In genomic region chr1:43280683-43281082, GRCh38 we compare ENCODE assay signal across 23 cellular contexts. TPM values are rescaled to one million over a fixed set of nuclear protein-coding genes. Genes with fewer than 3 reads are reported as not detected.
DNase-seq lines count a peak whose midpoint lies in the region; ATAC-seq, FAIRE-seq and TF ChIP-seq lines count a peak whose summit lies in the region.
"Had no signal": no experiment of that assay in that cellular context is flagged by ENCODE, and none has a peak within 500 bp of the region (broad histone marks: within the 10 kb centered on the region; RNA-seq: fewer than 3 reads in every experiment).

No MANE protein-coding gene starts in this region.

- intact Hi-C loops in upper lobe of right lung (cut with DNase I): no loop called here
- intact Hi-C loops in activated CD4-positive, alpha-beta memory T cell treated with anti-CD3 and anti-CD28 coated beads for 36 hours (cut with micrococcal nuclease): no loop called here

- H3K79me1 ChIP-seq in H1 (ENCODE audit: low read depth, low read length): no peaks in the 10 kb centered on the region; the same call in none of the 2 replicates

- H3K23ac ChIP-seq in H1 (ENCODE audit: insufficient read length): no peak overlapping the region

- no peak overlapping the region for H3K4me3 Mint-ChIP-seq in neural crest cell
- no peak overlapping the region for H3K4me3 Mint-ChIP-seq in activated CD4-positive, alpha-beta memory T cell treated with anti-CD3 and anti-CD28 coated beads for 36 hours
- H3K4me3 Mint-ChIP-seq: CD4-positive, CD25-positive, alpha-beta regulatory T cell; CD8-positive, alpha-beta memory T cell had no signal

- H3K79me2 ChIP-seq in H1 (ENCODE audit: control insufficient read depth in 1 of 2, insufficient read depth in 2 of 2, low read length in 2 of 2): no peaks in the 10 kb centered on the region

- no peak for TF ChIP-seq EP300 in H1 (IDR thresholded peaks at IDR 0.05; ENCODE audit: borderline replicate concordance in 1 of 2, low read depth in 2 of 2, low read length in 2 of 2)

- FAIRE-seq in H1 (lab: Jason Lieb, UNC): no peak
- FAIRE-seq: A204.1, GM12878, GM19239 had no signal

- H3K9me3 ChIP-seq in H1 (ENCODE audit: insufficient read depth in 2 of 2, low read depth in 1 of 2, low read length in 1 of 2): no peaks in the 10 kb centered on the region
- H3K9me3 ChIP-seq in upper lobe of right lung: no peaks in the 10 kb centered on the region
- H3K9me3 ChIP-seq: BE2C, HAP-1 had no signal

- POLR2A ChIA-PET in H1 (lab: Charles Lee; ENCODE audit: partially characterized antibody): interaction anchor here (1.0 to 3.1 kb wide), 3 partner anchors 9 to 28 kb away, joined by 3 to 16 read pairs (median 7); partner anchors contain the start of gene TMEM125
- POLR2A ChIA-PET in activated CD4-positive, alpha-beta memory T cell treated with anti-CD3 and anti-CD28 coated beads for 36 hours (lab: Charles Lee): no interaction called here

- H3K4me1 Mint-ChIP-seq in neural crest cell: peaks cover 24% of the 10 kb centered on the region
- no peaks in the 10 kb centered on the region for H3K4me1 Mint-ChIP-seq in activated CD4-positive, alpha-beta memory T cell treated with anti-CD3 and anti-CD28 coated beads for 36 hours (ENCODE audit: low read depth)
- H3K4me1 Mint-ChIP-seq: CD8-positive, alpha-beta memory T cell had no signal

- no peak overlapping the region for H2BK12ac ChIP-seq in H1 (ENCODE audit: low read depth, low read length)

- H3K27me3 ChIP-seq in H1 (replicated peaks in 1 of 4; ENCODE audit: control insufficient read depth in 3 of 4, extremely low read depth in 1 of 4, insufficient read depth in 3 of 4, low read length in 3 of 4) (no peaks in the 10 kb centered on the region; a peak in 1 of 7 replicates), upper lobe of right lung (no peaks in the 10 kb centered on the region)
- H3K27me3 ChIP-seq: BE2C had no signal

- ATAC-seq in upper lobe of right lung (no peak), GM21825 (IDR thresholded peaks at IDR 0.05; ENCODE audit: unreplicated experiment) (no peak), GM18868 (IDR thresholded peaks at IDR 0.05; ENCODE audit: unreplicated experiment) (no peak)
- ATAC-seq: GM12878 had no signal

- H3K14ac ChIP-seq in H1 (ENCODE audit: insufficient read length): no peak overlapping the region

- no peaks in the 10 kb centered on the region for H3K9me3 Mint-ChIP-seq in neural crest cell
- no peaks in the 10 kb centered on the region for H3K9me3 Mint-ChIP-seq in activated CD4-positive, alpha-beta memory T cell treated with anti-CD3 and anti-CD28 coated beads for 36 hours
- H3K9me3 Mint-ChIP-seq: CD4-positive, CD25-positive, alpha-beta regulatory T cell; CD8-positive, alpha-beta memory T cell had no signal

- H2AFZ ChIP-seq in H1 (ENCODE audit: low read length): no peak overlapping the region

- no peak for TF ChIP-seq CTCF in H1 (IDR thresholded peaks at IDR 0.05; ENCODE audit: control extremely low read depth in 1 of 3, insufficient read depth in 1 of 3, low read depth in 1 of 3, low read length in 3 of 3)
- TF ChIP-seq CTCF in neural crest cell (conservative IDR thresholded peaks at IDR 0.05): no peak
- no peak for TF ChIP-seq CTCF in upper lobe of right lung (IDR thresholded peaks at IDR 0.05)

- H4K91ac ChIP-seq in H1 (replicated peaks; ENCODE audit: insufficient read length, low read length): no peak overlapping the region

- no peak overlapping the region for H3K56ac ChIP-seq in H1 (replicated peaks; ENCODE audit: insufficient read length, low read depth, low read length)

- TF ChIP-seq POLR2A in H1 (IDR thresholded peaks at IDR 0.05; ENCODE audit: control extremely low read depth in 1 of 2, low read depth in 2 of 2, low read length in 2 of 2): no peak

- no peak overlapping the region for H2BK20ac ChIP-seq in H1 (ENCODE audit: low read length)

- H3K4me3 ChIP-seq in H1 (ENCODE audit: extremely low read depth in 1 of 4, insufficient read depth in 2 of 4, low read depth in 3 of 4, low read length in 4 of 4) (no peak overlapping the region), upper lobe of right lung (no peak overlapping the region)
- H3K4me3 ChIP-seq: GM12878, HAP-1 had no signal

- H3K27ac ChIP-seq in H1 (ENCODE audit: low read depth, low read length) (no peak overlapping the region), upper lobe of right lung (no peak overlapping the region)

- 0 out of 2 replicates have a peak overlapping the region, but pooled peaks have one; percentile 11 for H4K8ac ChIP-seq in H1 (ENCODE audit: extremely low read depth, insufficient read depth, low read length)

- H3K9ac ChIP-seq in H1 (replicated peaks in 1 of 4; ENCODE audit: extremely low read depth in 1 of 4, low read depth in 3 of 4, low read length in 3 of 4): no peak overlapping the region

- H3K36me3 Mint-ChIP-seq in neural crest cell (ENCODE audit: low read depth): no peaks in the 10 kb centered on the region
- H3K36me3 Mint-ChIP-seq in activated CD4-positive, alpha-beta memory T cell treated with anti-CD3 and anti-CD28 coated beads for 36 hours: no peaks in the 10 kb centered on the region
- H3K36me3 Mint-ChIP-seq: CD4-positive, CD25-positive, alpha-beta regulatory T cell; CD8-positive, alpha-beta memory T cell had no signal

- WGBS in H1 (ENCODE audit: extremely low coverage in 1 of 2, insufficient coverage in 1 of 2, insufficient read length in 1 of 2, insufficient replicate concordance in 2 of 2, low coverage in 1 of 2, low lambda C conversion rate in 2 of 2, missing lambda C conversion rate in 1 of 2), 2 experiments: 53% methylated on average over 2 of the region's 2 CpGs; no CpG with 5 or more reads in 1 of the 2 experiments

- no peak overlapping the region for H3K4me2 ChIP-seq in H1 (ENCODE audit: insufficient read depth in 1 of 2, low read depth in 2 of 2, low read length in 2 of 2)

- H4K5ac ChIP-seq in H1 (ENCODE audit: insufficient read length, low read depth, low read length): no peak overlapping the region

- H3K36me3 ChIP-seq in H1 (ENCODE audit: control insufficient read depth in 2 of 4, insufficient read depth in 4 of 4, low read length in 3 of 4) (no peaks in the 10 kb centered on the region), upper lobe of right lung (no peaks in the 10 kb centered on the region)
- H3K36me3 ChIP-seq: BE2C, HAP-1 had no signal

- DNase-seq in H1 (ENCODE audit: low read depth in 1 of 2, low spot score in 2 of 2) (no peak), epidermal melanocyte (ENCODE audit: insufficient read length, low spot score) (peak; percentile 3), neural crest cell (ENCODE audit: low read depth, low spot score) (no peak), upper lobe of right lung (peak; percentile 3)
- DNase-seq in activated CD4-positive, alpha-beta memory T cell treated with anti-CD3 and anti-CD28 coated beads for 36 hours: no peak
- DNase-seq: ACHN; BE2C; C1 segment of cervical spinal cord; CD4-positive, CD25-positive, alpha-beta regulatory T cell; COR-L47; DMS 273 treated with DMSO at 0.1 percent for 48 hours; DMS53; DND-41; EL had no signal

- H3K4ac ChIP-seq in H1 (replicated peaks; ENCODE audit: insufficient read length, low read depth, low read length): no peak overlapping the region

- no peaks in the 10 kb centered on the region for H3K27me3 Mint-ChIP-seq in neural crest cell (ENCODE audit: low read depth)
- peaks cover 3% of the 10 kb centered on the region for H3K27me3 Mint-ChIP-seq in activated CD4-positive, alpha-beta memory T cell treated with anti-CD3 and anti-CD28 coated beads for 36 hours

- CTCF ChIA-PET in H1 (lab: Charles Lee; ENCODE audit: partially characterized antibody): interaction anchor here (1.1 to 1.5 kb wide), 4 partner anchors 9 to 134 kb away, joined by 3 to 4 read pairs (median 4); no protein-coding TSS in a partner anchor
- CTCF ChIA-PET in activated CD4-positive, alpha-beta memory T cell treated with anti-CD3 and anti-CD28 coated beads for 36 hours (lab: Charles Lee): no interaction called here

- H3K27ac Mint-ChIP-seq in neural crest cell (ENCODE audit: unreplicated experiment): peak overlapping the region; percentile 72
- H3K27ac Mint-ChIP-seq in activated CD4-positive, alpha-beta memory T cell treated with anti-CD3 and anti-CD28 coated beads for 36 hours: no peak overlapping the region
- H3K27ac Mint-ChIP-seq: CD4-positive, CD25-positive, alpha-beta regulatory T cell; CD8-positive, alpha-beta memory T cell had no signal

- H2BK120ac ChIP-seq in H1 (replicated peaks; ENCODE audit: low read depth, low read length): no peak overlapping the region

- peaks cover 3% of the 10 kb centered on the region; the same call in 1 of the 2 replicates for H3K23me2 ChIP-seq in H1 (ENCODE audit: low read depth, low read length)

- H3K18ac ChIP-seq in H1 (ENCODE audit: extremely low read depth, low read length): no peak overlapping the region

- no peak for TF ChIP-seq RAD21 in H1 (IDR thresholded peaks at IDR 0.05 in 1 of 2, conservative IDR thresholded peaks at IDR 0.05 in 1 of 2; ENCODE audit: low read depth in 2 of 2, low read length in 2 of 2)

- H2BK15ac ChIP-seq in H1 (ENCODE audit: low read length): no peak overlapping the region

- H3K4me1 ChIP-seq in H1 (replicated peaks in 1 of 4; ENCODE audit: control insufficient read depth in 3 of 4, insufficient read depth in 4 of 4, low read length in 3 of 4): peaks cover 0 to 10% (median 8%) of the 10 kb centered on the region in 4 experiments; a peak in 6 of 7 replicates
- H3K4me1 ChIP-seq in upper lobe of right lung: peaks cover 16% of the 10 kb centered on the region
- H3K4me1 ChIP-seq: BE2C, HAP-1 had no signal

- H4K20me1 ChIP-seq in H1 (replicated peaks in 1 of 2; ENCODE audit: control insufficient read depth in 1 of 2, insufficient read depth in 2 of 2, low read length in 2 of 2): no peaks in the 10 kb centered on the region

- no peak overlapping the region for H2AK5ac ChIP-seq in H1 (ENCODE audit: low read depth, low read length)

- H2BK5ac ChIP-seq in H1 (ENCODE audit: low read depth, low read length): no peak overlapping the region

RNA-seq across cellular contexts. Expression of gene C1orf210, which starts 4.7 kb away (rescaled TPM):
- 10.6 and 12.0 TPM in 2 replicates for total RNA-seq in H1 (2021; fragmentation: NEBNext Ultra II Directional; extraction: Animal tissue kit (Norgen Biotek cat#: 25700))
- polyA plus RNA-seq in H1 (2011; rRNA removed): 27.9 and 29.9 TPM in 2 replicates
- 25.0 TPM for polyA plus RNA-seq in H1 (2011; cell fraction: cytosol; rRNA removed)
- 10.0 TPM for polyA plus RNA-seq in H1 (2011; cell fraction: nucleus; rRNA removed)
- 10.1 to 12.6 TPM (median 10.7 TPM) in 4 replicates for polyA plus RNA-seq in H1 (2012, experiment 1 of 2)
- polyA plus RNA-seq in H1 (2012, experiment 2 of 2): 13.0 TPM
- 13.8 TPM for polyA plus RNA-seq in H1 (2013, experiment 1 of 2)
- 16.0 TPM for polyA plus RNA-seq in H1 (2013, experiment 2 of 2)
- polyA minus RNA-seq in H1 (2011; rRNA and poly(A)+ RNA removed): 14.1 and 15.4 TPM in 2 replicates
- polyA minus RNA-seq in H1 (2011; cell fraction: cytosol; rRNA and poly(A)+ RNA removed): 5.4 TPM
- polyA minus RNA-seq in H1 (2011; cell fraction: nucleus; rRNA and poly(A)+ RNA removed): 5.0 TPM
- not detected in 2 replicates for total RNA-seq in neural crest cell
- total RNA-seq in upper lobe of right lung: 18.9 TPM
- not detected for total RNA-seq in activated CD4-positive, alpha-beta memory T cell treated with anti-CD3 and anti-CD28 coated beads for 36 hours
- total RNA-seq: CD4-positive, CD25-positive, alpha-beta regulatory T cell; CD8-positive, alpha-beta memory T cell; G401; GM12878; H4 had no signal
- polyA plus RNA-seq: CD4-positive, CD25-positive, alpha-beta regulatory T cell; CD8-positive, alpha-beta memory T cell had no signal

RNA-seq across cellular contexts. Expression of gene TMEM125, which starts 10.9 kb away (rescaled TPM):
- 24.6 and 26.5 TPM in 2 replicates for total RNA-seq in H1 (2021; fragmentation: NEBNext Ultra II Directional; extraction: Animal tissue kit (Norgen Biotek cat#: 25700))
- polyA plus RNA-seq in H1 (2011; rRNA removed): 46.7 and 54.2 TPM in 2 replicates
- 46.6 TPM for polyA plus RNA-seq in H1 (2011; cell fraction: cytosol; rRNA removed)
- 76.7 TPM for polyA plus RNA-seq in H1 (2011; cell fraction: nucleus; rRNA removed)
- polyA plus RNA-seq in H1 (2012, experiment 1 of 2): 14.5 to 42.9 TPM (median 25.8 TPM) in 4 replicates
- 26.3 TPM for polyA plus RNA-seq in H1 (2012, experiment 2 of 2)
- 15.4 TPM for polyA plus RNA-seq in H1 (2013, experiment 1 of 2)
- polyA plus RNA-seq in H1 (2013, experiment 2 of 2): 16.1 TPM
- polyA minus RNA-seq in H1 (2011; rRNA and poly(A)+ RNA removed): 22.8 and 31.0 TPM in 2 replicates
- polyA minus RNA-seq in H1 (2011; cell fraction: cytosol; rRNA and poly(A)+ RNA removed): 25.0 TPM
- 20.6 TPM for polyA minus RNA-seq in H1 (2011; cell fraction: nucleus; rRNA and poly(A)+ RNA removed)
- 0.14 TPM in 1 of 2 replicates, not detected in the other for total RNA-seq in neural crest cell
- 188 TPM for total RNA-seq in upper lobe of right lung
- under 1 TPM in 1 of 2 experiments, not detected in 1; 0.12 TPM for total RNA-seq in activated CD4-positive, alpha-beta memory T cell treated with anti-CD3 and anti-CD28 coated beads for 36 hours
- total RNA-seq: CD4-positive, CD25-positive, alpha-beta regulatory T cell; CD8-positive, alpha-beta memory T cell; G401; H4 had no signal
- polyA plus RNA-seq: CD4-positive, CD25-positive, alpha-beta regulatory T cell; CD8-positive, alpha-beta memory T cell; GM12878 had no signal

RNA-seq across cellular contexts. Expression of gene TIE1, which starts 20.1 kb away (rescaled TPM):
- 2.2 and 2.7 TPM in 2 replicates for total RNA-seq in H1 (2021; fragmentation: NEBNext Ultra II Directional; extraction: Animal tissue kit (Norgen Biotek cat#: 25700))
- polyA plus RNA-seq in H1 (2011; rRNA removed): 0.74 and 1.5 TPM in 2 replicates
- polyA plus RNA-seq in H1 (2011; cell fraction: cytosol; rRNA removed): 1.2 TPM
- polyA plus RNA-seq in H1 (2011; cell fraction: nucleus; rRNA removed): 3.8 TPM
- polyA plus RNA-seq in H1 (2012, experiment 1 of 2): 1.1 to 1.7 TPM (median 1.6 TPM) in 4 replicates
- polyA plus RNA-seq in H1 (2012, experiment 2 of 2): 1.4 TPM
- polyA plus RNA-seq in H1 (2013, experiment 1 of 2): 5.6 TPM
- 4.5 TPM for polyA plus RNA-seq in H1 (2013, experiment 2 of 2)
- 1.7 and 1.9 TPM in 2 replicates for polyA minus RNA-seq in H1 (2011; rRNA and poly(A)+ RNA removed)
- polyA minus RNA-seq in H1 (2011; cell fraction: cytosol; rRNA and poly(A)+ RNA removed): 5.9 TPM
- 3.0 TPM for polyA minus RNA-seq in H1 (2011; cell fraction: nucleus; rRNA and poly(A)+ RNA removed)
- 2.2 and 2.8 TPM in 2 replicates for total RNA-seq in neural crest cell
- total RNA-seq in upper lobe of right lung: 59.4 TPM
- total RNA-seq in activated CD4-positive, alpha-beta memory T cell treated with anti-CD3 and anti-CD28 coated beads for 36 hours: not detected
- total RNA-seq: G401 had no signal
- polyA plus RNA-seq: CD4-positive, CD25-positive, alpha-beta regulatory T cell; CD8-positive, alpha-beta memory T cell had no signal

RNA-seq across cellular contexts. Expression of gene MPL, which starts 56.9 kb away (rescaled TPM):
- not detected in 2 replicates for total RNA-seq in H1 (2021; fragmentation: NEBNext Ultra II Directional; extraction: Animal tissue kit (Norgen Biotek cat#: 25700))
- 0.08 and 0.11 TPM in 2 replicates for polyA plus RNA-seq in H1 (2011; rRNA removed)
- polyA plus RNA-seq in H1 (2011; cell fraction: cytosol; rRNA removed): not detected
- polyA plus RNA-seq in H1 (2011; cell fraction: nucleus; rRNA removed): 0.07 TPM
- 0.27 to 0.55 TPM (median 0.43 TPM) in 3 of 4 replicates, not detected in the other for polyA plus RNA-seq in H1 (2012, experiment 1 of 2)
- polyA plus RNA-seq in H1 (2012, experiment 2 of 2): not detected
- polyA plus RNA-seq in H1 (2013, experiment 1 of 2): 0.04 TPM
- 0.09 TPM for polyA plus RNA-seq in H1 (2013, experiment 2 of 2)
- polyA minus RNA-seq in H1 (2011; rRNA and poly(A)+ RNA removed): 0.15 TPM in 1 of 2 replicates, not detected in the other
- not detected for polyA minus RNA-seq in H1 (2011; cell fraction: cytosol; rRNA and poly(A)+ RNA removed)
- not detected for polyA minus RNA-seq in H1 (2011; cell fraction: nucleus; rRNA and poly(A)+ RNA removed)
- total RNA-seq in neural crest cell (not detected in 2 replicates), upper lobe of right lung (0.61 TPM)
- not detected for total RNA-seq in activated CD4-positive, alpha-beta memory T cell treated with anti-CD3 and anti-CD28 coated beads for 36 hours
- total RNA-seq: CD8-positive, alpha-beta memory T cell; G401; GM12878; H4 had no signal
- polyA plus RNA-seq: CD4-positive, CD25-positive, alpha-beta regulatory T cell; CD8-positive, alpha-beta memory T cell; GM12878 had no signal

Comparison
In these comparisons a context has a peak if more than half of its experiments do, and no peak if none do; other contexts are left out.
1. DNase-seq: peak in epidermal melanocyte (single experiment) and upper lobe of right lung (single experiment); none in H1 (0 of 2), neural crest cell (single experiment) and activated CD4-positive, alpha-beta memory T cell treated with anti-CD3 and anti-CD28 coated beads for 36 hours (single experiment).
2. RNA of gene C1orf210, which starts 4.7 kb away (total RNA-seq): 18.9 TPM in upper lobe of right lung (single experiment) and 10.6 to 12.0 TPM in H1; not detected in neural crest cell and not detected in activated CD4-positive, alpha-beta memory T cell treated with anti-CD3 and anti-CD28 coated beads for 36 hours; every median in the first group is over 10 times any median in the second.
3. RNA of gene TMEM125, which starts 10.9 kb away (total RNA-seq): 188 TPM in upper lobe of right lung (single experiment) and 24.6 to 26.5 TPM in H1; 0.14 TPM in neural crest cell and 0.12 TPM in activated CD4-positive, alpha-beta memory T cell treated with anti-CD3 and anti-CD28 coated beads for 36 hours; every median in the first group is over 10 times any median in the second.
4. RNA of gene TIE1, which starts 20.1 kb away (total RNA-seq): 59.4 TPM in upper lobe of right lung (single experiment); 2.2 to 2.8 TPM in neural crest cell, 2.2 to 2.7 TPM in H1 and not detected in activated CD4-positive, alpha-beta memory T cell treated with anti-CD3 and anti-CD28 coated beads for 36 hours; every median in the first group is over 10 times any median in the second.